ENCODE assay signal across 1 cellular context in the genomic region with DNA sequence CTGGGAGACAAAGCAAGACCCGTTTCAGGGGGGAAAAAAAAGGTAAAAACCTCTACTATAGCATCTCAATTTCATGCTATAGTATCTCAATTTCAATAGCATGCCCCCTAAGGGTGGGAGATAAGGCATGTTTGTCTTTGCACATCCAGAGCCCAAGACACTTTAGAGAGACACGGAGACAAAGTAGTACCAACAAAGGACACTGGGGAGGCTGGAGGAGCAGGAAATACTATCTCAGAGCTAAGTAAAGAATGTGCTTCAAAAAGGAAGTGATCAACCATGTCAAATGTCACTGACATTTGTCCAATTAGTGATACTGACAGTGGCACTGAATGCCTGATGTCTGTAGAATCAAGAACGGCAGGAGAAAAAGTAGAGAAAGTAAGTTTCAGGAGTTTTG.
TF ChIP-seq lines count a peak whose summit lies in the region.

No MANE protein-coding gene starts in this region.

TF ChIP-seq in A549, 52 proteins besides CTCF, POLR2A, EP300 and RAD21 (continued from another document):
- TF ChIP-seq, protein P1, sequence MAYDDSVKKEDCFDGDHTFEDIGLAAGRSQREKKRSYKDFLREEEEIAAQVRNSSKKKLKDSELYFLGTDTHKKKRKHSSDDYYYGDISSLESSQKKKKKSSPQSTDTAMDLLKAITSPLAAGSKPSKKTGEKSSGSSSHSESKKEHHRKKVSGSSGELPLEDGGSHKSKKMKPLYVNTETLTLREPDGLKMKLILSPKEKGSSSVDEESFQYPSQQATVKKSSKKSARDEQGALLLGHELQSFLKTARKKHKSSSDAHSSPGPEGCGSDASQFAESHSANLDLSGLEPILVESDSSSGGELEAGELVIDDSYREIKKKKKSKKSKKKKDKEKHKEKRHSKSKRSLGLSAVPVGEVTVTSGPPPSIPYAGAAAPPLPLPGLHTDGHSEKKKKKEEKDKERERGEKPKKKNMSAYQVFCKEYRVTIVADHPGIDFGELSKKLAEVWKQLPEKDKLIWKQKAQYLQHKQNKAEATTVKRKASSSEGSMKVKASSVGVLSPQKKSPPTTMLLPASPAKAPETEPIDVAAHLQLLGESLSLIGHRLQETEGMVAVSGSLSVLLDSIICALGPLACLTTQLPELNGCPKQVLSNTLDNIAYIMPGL (CRISPR knock-in tag; IDR thresholded peaks at IDR 0.05; ENCODE audit: borderline replicate concordance), result no peak
- TF ChIP-seq HOXA7 (CRISPR knock-in tag; IDR thresholded peaks at IDR 0.05) (no peak), TP53 (CRISPR knock-in tag; IDR thresholded peaks at IDR 0.05) (no peak), ZSCAN20 (CRISPR knock-in tag; IDR thresholded peaks at IDR 0.05) (no peak), MAFK (IDR thresholded peaks at IDR 0.05; ENCODE audit: partially characterized antibody) (no peak), JUN (IDR thresholded peaks at IDR 0.05) (no peak), POLR2AphosphoS2 (conservative IDR thresholded peaks at IDR 0.05; ENCODE audit: low read length) (no peak), EHF (CRISPR knock-in tag; IDR thresholded peaks at IDR 0.05) (no peak), KDM1A (IDR thresholded peaks at IDR 0.05; ENCODE audit: low read depth) (no peak), NPAS2 (CRISPR knock-in tag; IDR thresholded peaks at IDR 0.05; ENCODE audit: borderline replicate concordance) (no peak), CBX2 (IDR thresholded peaks at IDR 0.05; ENCODE audit: borderline replicate concordance, low read depth) (no peak), RCOR1 (IDR thresholded peaks at IDR 0.05; ENCODE audit: low read depth, low read length) (no peak), KDM5A (IDR thresholded peaks at IDR 0.05) (no peak)
- TF ChIP-seq, protein P2, sequence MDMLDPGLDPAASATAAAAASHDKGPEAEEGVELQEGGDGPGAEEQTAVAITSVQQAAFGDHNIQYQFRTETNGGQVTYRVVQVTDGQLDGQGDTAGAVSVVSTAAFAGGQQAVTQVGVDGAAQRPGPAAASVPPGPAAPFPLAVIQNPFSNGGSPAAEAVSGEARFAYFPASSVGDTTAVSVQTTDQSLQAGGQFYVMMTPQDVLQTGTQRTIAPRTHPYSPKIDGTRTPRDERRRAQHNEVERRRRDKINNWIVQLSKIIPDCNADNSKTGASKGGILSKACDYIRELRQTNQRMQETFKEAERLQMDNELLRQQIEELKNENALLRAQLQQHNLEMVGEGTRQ (IDR thresholded peaks at IDR 0.05), result no peak
- TF ChIP-seq, protein P3, sequence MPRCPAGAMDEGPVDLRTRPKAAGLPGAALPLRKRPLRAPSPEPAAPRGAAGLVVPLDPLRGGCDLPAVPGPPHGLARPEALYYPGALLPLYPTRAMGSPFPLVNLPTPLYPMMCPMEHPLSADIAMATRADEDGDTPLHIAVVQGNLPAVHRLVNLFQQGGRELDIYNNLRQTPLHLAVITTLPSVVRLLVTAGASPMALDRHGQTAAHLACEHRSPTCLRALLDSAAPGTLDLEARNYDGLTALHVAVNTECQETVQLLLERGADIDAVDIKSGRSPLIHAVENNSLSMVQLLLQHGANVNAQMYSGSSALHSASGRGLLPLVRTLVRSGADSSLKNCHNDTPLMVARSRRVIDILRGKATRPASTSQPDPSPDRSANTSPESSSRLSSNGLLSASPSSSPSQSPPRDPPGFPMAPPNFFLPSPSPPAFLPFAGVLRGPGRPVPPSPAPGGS (IDR thresholded peaks at IDR 0.05), result no peak
- TF ChIP-seq, protein P4, sequence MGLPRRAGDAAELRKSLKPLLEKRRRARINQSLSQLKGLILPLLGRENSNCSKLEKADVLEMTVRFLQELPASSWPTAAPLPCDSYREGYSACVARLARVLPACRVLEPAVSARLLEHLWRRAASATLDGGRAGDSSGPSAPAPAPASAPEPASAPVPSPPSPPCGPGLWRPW (IDR thresholded peaks at IDR 0.05), result no peak
TF ChIP-seq in A549: peak in this region for 0.
